Comparison of ENCODE assay signal across 1 cellular context in genomic region chr7:6691609-6692106, GRCh38.
TF ChIP-seq lines count a peak whose summit lies in the region.

No MANE protein-coding gene starts in this region.

TF ChIP-seq in HepG2, 621 proteins besides CTCF, POLR2A, EP300 and RAD21:
- no peak for TF ChIP-seq ZNF468 (CRISPR knock-in tag; IDR thresholded peaks at IDR 0.05)
- no peak for TF ChIP-seq DZIP1 (CRISPR knock-in tag; IDR thresholded peaks at IDR 0.05)
- no peak for TF ChIP-seq PPARG (CRISPR knock-in tag; conservative IDR thresholded peaks at IDR 0.05)
- 0 out of 2 replicates have a peak, but pooled peaks have one; percentile 56 for TF ChIP-seq ZNF75D (CRISPR knock-in tag; IDR thresholded peaks at IDR 0.05; ENCODE audit: borderline replicate concordance)
- TF ChIP-seq CBX2 (IDR thresholded peaks at IDR 0.05; ENCODE audit: low read depth, low read length), result no peak
- no peak for TF ChIP-seq CBX2 (CRISPR knock-in tag; IDR thresholded peaks at IDR 0.05; ENCODE audit: low read depth)
- TF ChIP-seq HDAC1 (CRISPR knock-in tag; IDR thresholded peaks at IDR 0.05), result no peak
- no peak for TF ChIP-seq RBM22 (optimal IDR thresholded peaks at IDR 0.05; ENCODE audit: low read length)
